In the genomic region with DNA sequence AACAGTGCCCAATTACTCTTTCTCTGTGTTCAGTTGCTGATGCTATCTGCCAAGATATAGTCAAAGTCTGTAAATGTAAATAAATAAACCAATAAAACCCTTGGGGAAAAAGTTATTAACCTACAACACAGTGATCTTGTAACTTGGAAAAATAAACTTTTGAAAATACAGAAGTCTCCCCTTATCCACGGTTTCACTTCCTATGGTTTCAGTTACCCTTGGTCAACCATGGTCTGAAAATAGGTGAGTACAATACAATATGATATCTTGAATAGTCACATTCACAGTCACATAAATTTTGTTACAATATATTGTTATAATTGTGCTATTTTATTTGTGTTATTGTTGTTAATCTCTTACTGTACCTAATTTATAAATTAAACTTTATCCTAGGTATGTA, we compare ENCODE assay signal across 17 cellular contexts.
"Had no signal": no experiment of that assay in that cellular context is flagged by ENCODE, and none has a peak within 500 bp of the region (broad histone marks: within the 10 kb centered on the region; RNA-seq: fewer than 3 reads in every experiment).

No MANE protein-coding gene starts in this region.

- H3K9me3 Mint-ChIP-seq: activated T-cell treated with anti-CD3 and anti-CD28 coated beads, Interleukin-2, amount 50 U/mL, for 4 hours had no signal

- H3K9me3 ChIP-seq: ascending aorta, lower lobe of right lung, neutrophil had no signal

- H3K36me3 Mint-ChIP-seq: natural killer cell treated with Interleukin-12 subunit alpha and Interleukin-12 subunit beta and Interleukin-15 and Interleukin-18, amount 100 ng/mL, for 72 hours had no signal

- H3K36me3 ChIP-seq: ascending aorta, lower lobe of right lung, neutrophil had no signal

- ATAC-seq: activated T-cell treated with anti-CD3 and anti-CD28 coated beads, Interleukin-2, amount 50 U/mL, for 4 hours; lower lobe of right lung; natural killer cell treated with Interleukin-12 subunit alpha and Interleukin-12 subunit beta and Interleukin-15 and Interleukin-18, amount 100 ng/mL, for 72 hours had no signal

- DNase-seq: activated CD4-positive, alpha-beta T cell treated with anti-CD3 and anti-CD28 coated beads, Interleukin-2, amount 50 U/mL, for 1 hour; activated CD4-positive, CD25-positive, alpha-beta regulatory T cell treated with anti-CD3 and anti-CD28 coated beads, Interleukin-2, amount 50 U/mL, for 72 hours; activated CD8-positive, alpha-beta memory T cell treated with anti-CD3 and anti-CD28 coated beads, Interleukin-2, amount 50 U/mL, for 4 hours; activated effector memory CD4-positive, alpha-beta T cell treated with Interleukin-2 at 50 U/mL for 16 hours; activated naive CD4-positive, alpha-beta T cell treated with anti-CD3 and anti-CD28 coated beads, Interleukin-2, amount 50 U/mL, for 16 hours; activated T-cell treated with anti-CD3 and anti-CD28 coated beads, Interleukin-2, amount 50 U/mL, for 4 hours; cerebellar nuclear complex; cortex of kidney; effector CD4-positive, alpha-beta T cell; head of caudate nucleus; lower lobe of right lung; stimulated activated naive CD4-positive, alpha-beta T cell; T-helper 9 cell had no signal

- H3K4me1 ChIP-seq: parathyroid adenoma had no signal

- H3K4me3 ChIP-seq: ascending aorta, lower lobe of right lung had no signal

- H3K4me3 Mint-ChIP-seq: activated T-cell treated with anti-CD3 and anti-CD28 coated beads, Interleukin-2, amount 50 U/mL, for 4 hours; natural killer cell treated with Interleukin-12 subunit alpha and Interleukin-12 subunit beta and Interleukin-15 and Interleukin-18, amount 100 ng/mL, for 72 hours had no signal

- H3K27ac Mint-ChIP-seq: natural killer cell treated with Interleukin-12 subunit alpha and Interleukin-12 subunit beta and Interleukin-15 and Interleukin-18, amount 100 ng/mL, for 72 hours had no signal

- H3K27ac ChIP-seq: ascending aorta, lower lobe of right lung, neutrophil, parathyroid adenoma had no signal

- H3K27me3 ChIP-seq: ascending aorta, neutrophil had no signal
